In genomic region chr12:56988207-56988739, GRCh38 we compare ENCODE assay signal across 14 cellular contexts. TPM values are rescaled to one million over a fixed set of nuclear protein-coding genes. Genes with fewer than 3 reads are reported as not detected.
A peak's percentile ranks its signal among the peaks of the same experiment; 100 is the strongest.
DNase-seq lines count a peak whose midpoint lies in the region; TF ChIP-seq lines count a peak whose summit lies in the region.
"Had no signal": no experiment of that assay in that cellular context is flagged by ENCODE, and none has a peak within 500 bp of the region (broad histone marks: within the 10 kb centered on the region; RNA-seq: fewer than 3 reads in every experiment).

No MANE protein-coding gene starts in this region.

- H3K9ac ChIP-seq in HUES6 (ENCODE audit: low read length) = peak overlapping the region; percentile 10
- H3K9ac ChIP-seq in SK-N-SH = no peak overlapping the region

- H3K79me2 ChIP-seq in SK-N-SH (ENCODE audit: insufficient read depth) = no peaks in the 10 kb centered on the region

- no peak overlapping the region for H3K27ac Mint-ChIP-seq in osteocyte (ENCODE audit: unreplicated experiment)
- H3K27ac Mint-ChIP-seq: activated CD8-positive, alpha-beta T cell treated with anti-CD3 and anti-CD28 coated beads for 36 hours; nephron progenitor cell; T-helper 1 cell treated with Interleukin-12 subunit alpha and Interleukin-12 subunit beta and Interleukin-4 antibody, amounts not matched to agents 30 μg/mL and 1 μg/mL, for 36 hours had no signal

- H3K9me3 Mint-ChIP-seq in osteocyte (ENCODE audit: unreplicated experiment) = no peaks in the 10 kb centered on the region
- H3K9me3 Mint-ChIP-seq: activated CD8-positive, alpha-beta T cell treated with anti-CD3 and anti-CD28 coated beads for 36 hours; CD8-positive, alpha-beta memory T cell; nephron progenitor cell; T-helper 1 cell treated with Interleukin-12 subunit alpha and Interleukin-12 subunit beta and Interleukin-4 antibody, amounts not matched to agents 30 μg/mL and 1 μg/mL, for 36 hours had no signal

- TF ChIP-seq CTCF in fibroblast of pulmonary artery (IDR thresholded peaks at IDR 0.05; ENCODE audit: low read length, missing control alignments) (no peak), osteocyte (IDR thresholded peaks at IDR 0.05) (no peak), SK-N-SH (IDR thresholded peaks at IDR 0.05) (no peak)

- peak; percentile 33 for DNase-seq in SKM-1 (lab: John Stamatoyannopoulos, UW; ENCODE audit: unreplicated experiment)
- peak; percentile 39 for DNase-seq in fibroblast of pulmonary artery (ENCODE audit: low read depth)
- peak; percentile 63 for DNase-seq in osteocyte (ENCODE audit: extremely low spot score, unreplicated experiment)
- DNase-seq in SK-N-SH = no peak
- DNase-seq in Ammon's horn (ENCODE audit: low spot score) = no peak
- no peak for DNase-seq in DMS79 (lab: John Stamatoyannopoulos, UW)

- 88% methylated on average over 5 of the region's 5 CpGs for WGBS in SK-N-SH (ENCODE audit: low lambda C conversion rate)

- no peaks in the 10 kb centered on the region for H3K36me3 Mint-ChIP-seq in osteocyte (ENCODE audit: unreplicated experiment)

- no peak overlapping the region for H3K4me2 ChIP-seq in SK-N-SH

- H3K27me3 ChIP-seq in HUES6 (ENCODE audit: control insufficient read depth, insufficient read depth, low read length) (no peaks in the 10 kb centered on the region), SK-N-SH (ENCODE audit: insufficient read depth) (no peaks in the 10 kb centered on the region)

- POLR2A ChIA-PET in SK-N-SH (lab: Yijun Ruan, JAX) = interaction anchor here (1.2 to 1.4 kb wide), 2 partner anchors 9 to 29 kb away, joined by 3 read pairs; no protein-coding TSS in a partner anchor

- H3K9me3 ChIP-seq in HUES6 (ENCODE audit: control insufficient read depth, insufficient read depth, low read depth, low read length) (no peaks in the 10 kb centered on the region), SK-N-SH (no peaks in the 10 kb centered on the region)
- H3K9me3 ChIP-seq: thoracic aorta had no signal

- H3K4me1 ChIP-seq in HUES6 (ENCODE audit: control insufficient read depth, insufficient read depth, low read length) (peaks cover 27% of the 10 kb centered on the region), SK-N-SH (ENCODE audit: control insufficient read depth in 1 of 2, insufficient read depth in 2 of 2, low read depth in 1 of 2, low read length in 1 of 2) (peaks cover 0 to 2% of the 10 kb centered on the region in 2 experiments; a peak in 2 of 4 replicates)

- H3K27ac ChIP-seq in HUES6 (ENCODE audit: low read depth, low read length) (peak overlapping the region; percentile 10; the same call in 1 of the 2 replicates), SK-N-SH (ENCODE audit: low read depth in 2 of 2, low read length in 1 of 2) (no peak overlapping the region)
- H3K27ac ChIP-seq: thoracic aorta had no signal

- peaks cover 39% of the 10 kb centered on the region for H3K27me3 Mint-ChIP-seq in osteocyte (ENCODE audit: unreplicated experiment)

- H4K20me1 ChIP-seq in SK-N-SH (ENCODE audit: insufficient read depth) = no peaks in the 10 kb centered on the region

- no peak for TF ChIP-seq EP300 in SK-N-SH (IDR thresholded peaks at IDR 0.05; ENCODE audit: borderline replicate concordance in 1 of 2, low read depth in 1 of 2, low read length in 1 of 2)

- peaks cover 2% of the 10 kb centered on the region for H3K4me1 Mint-ChIP-seq in osteocyte (ENCODE audit: unreplicated experiment)

- CTCF ChIA-PET in SK-N-SH (lab: Yijun Ruan, JAX) = interaction anchor here (0.6 to 4.2 kb wide), 34 partner anchors 9 to 704 kb away, joined by 3 to 69 read pairs (median 4); partner anchors contain the start of genes HSD17B6, PRIM1, STAT6 and ZBTB39

- no peak overlapping the region; the same call in 1 of the 2 replicates for H3K4me3 ChIP-seq in HUES6 (ENCODE audit: low read depth, low read length)
- no peak overlapping the region for H3K4me3 ChIP-seq in fibroblast of pulmonary artery (replicated peaks; ENCODE audit: low read depth, low read length)
- no peak overlapping the region for H3K4me3 ChIP-seq in SK-N-SH (ENCODE audit: low read depth in 2 of 2, low read length in 1 of 2)
- H3K4me3 ChIP-seq: thoracic aorta had no signal

- TF ChIP-seq RAD21 in SK-N-SH (IDR thresholded peaks at IDR 0.05; ENCODE audit: low read length) = no peak

- H2AFZ ChIP-seq in SK-N-SH (ENCODE audit: low read depth) = no peak overlapping the region

- H3K9me2 ChIP-seq in SK-N-SH = no peaks in the 10 kb centered on the region

- H3K36me3 ChIP-seq in HUES6 (ENCODE audit: control insufficient read depth, insufficient read depth, low read length) (no peaks in the 10 kb centered on the region), SK-N-SH (replicated peaks in 1 of 2; ENCODE audit: control insufficient read depth in 1 of 2, insufficient read depth in 2 of 2, low read length in 1 of 2) (no peaks in the 10 kb centered on the region)
- H3K36me3 ChIP-seq: thoracic aorta had no signal

- no peaks in the 10 kb centered on the region for H3F3A ChIP-seq in SK-N-SH (replicated peaks; ENCODE audit: insufficient read depth)

- H3K4me3 Mint-ChIP-seq in osteocyte (ENCODE audit: unreplicated experiment) = no peak overlapping the region
- H3K4me3 Mint-ChIP-seq: activated CD8-positive, alpha-beta T cell treated with anti-CD3 and anti-CD28 coated beads for 36 hours; nephron progenitor cell; T-helper 1 cell treated with Interleukin-12 subunit alpha and Interleukin-12 subunit beta and Interleukin-4 antibody, amounts not matched to agents 30 μg/mL and 1 μg/mL, for 36 hours had no signal

TF ChIP-seq in SK-N-SH, 30 proteins besides CTCF, POLR2A, EP300 and RAD21:
- TF ChIP-seq EZH2phosphoT487 (IDR thresholded peaks at IDR 0.05; ENCODE audit: borderline replicate concordance, low read depth) (no peak), GABPA (IDR thresholded peaks at IDR 0.05; ENCODE audit: low read depth) (no peak)

RNA-seq across cellular contexts. Expression of gene ZBTB39, which starts 18.1 kb away (rescaled TPM):
- total RNA-seq in osteocyte = 6.4 and 7.0 TPM in 2 replicates
- 3.7 and 4.8 TPM in 2 replicates for polyA plus RNA-seq in SK-N-SH (2012; rRNA removed)
- 3.3 and 3.8 TPM in 2 replicates for polyA plus RNA-seq in SK-N-SH (2012; cell fraction: cytosol; rRNA removed)
- 4.0 and 4.7 TPM in 2 replicates for polyA plus RNA-seq in SK-N-SH (2012; cell fraction: nucleus; rRNA removed)

RNA-seq across cellular contexts. Expression of gene TAC3, which starts 28.1 kb away (rescaled TPM):
- not detected in 2 replicates for total RNA-seq in osteocyte
- polyA plus RNA-seq in SK-N-SH (2012; rRNA removed) = not detected in 2 replicates
- polyA plus RNA-seq in SK-N-SH (2012; cell fraction: cytosol; rRNA removed) = 0.04 and 0.08 TPM in 2 replicates
- polyA plus RNA-seq in SK-N-SH (2012; cell fraction: nucleus; rRNA removed) = 0.11 TPM in 1 of 2 replicates, not detected in the other
- total RNA-seq: CD8-positive, alpha-beta memory T cell; kidney epithelial cell; skeletal muscle tissue; thoracic aorta had no signal
- polyA plus RNA-seq: CD8-positive, alpha-beta memory T cell had no signal

RNA-seq across cellular contexts. Expression of gene RDH16, which starts 30.9 kb away (rescaled TPM):
- total RNA-seq in osteocyte = 0.16 and 0.27 TPM in 2 replicates
- 0.12 and 0.18 TPM in 2 replicates for polyA plus RNA-seq in SK-N-SH (2012; rRNA removed)
- polyA plus RNA-seq in SK-N-SH (2012; cell fraction: cytosol; rRNA removed) = 0.03 TPM in 2 replicates
- polyA plus RNA-seq in SK-N-SH (2012; cell fraction: nucleus; rRNA removed) = 0.83 and 1.0 TPM in 2 replicates
- total RNA-seq: kidney epithelial cell had no signal

RNA-seq across cellular contexts. Expression of gene SDR9C7, which starts 54.1 kb away (rescaled TPM):
- not detected in 2 replicates for total RNA-seq in osteocyte
- not detected in 2 replicates for polyA plus RNA-seq in SK-N-SH (2012; rRNA removed)
- not detected in 2 replicates for polyA plus RNA-seq in SK-N-SH (2012; cell fraction: cytosol; rRNA removed)
- polyA plus RNA-seq in SK-N-SH (2012; cell fraction: nucleus; rRNA removed) = 0.05 and 0.06 TPM in 2 replicates
- total RNA-seq: activated CD8-positive, alpha-beta T cell treated with anti-CD3 and anti-CD28 coated beads for 36 hours; CD8-positive, alpha-beta memory T cell; kidney epithelial cell; skeletal muscle tissue had no signal
- polyA plus RNA-seq: CD8-positive, alpha-beta memory T cell had no signal

Comparison
In these comparisons a context has a peak if more than half of its experiments do, and no peak if none do; other contexts are left out.
1. DNase-seq: peak in SKM-1 (single experiment), fibroblast of pulmonary artery (single experiment) and osteocyte (single experiment); none in SK-N-SH (single experiment), Ammon's horn (single experiment) and DMS79 (single experiment).